Comparison of ENCODE assay signal across 1 cellular context in the genomic region with DNA sequence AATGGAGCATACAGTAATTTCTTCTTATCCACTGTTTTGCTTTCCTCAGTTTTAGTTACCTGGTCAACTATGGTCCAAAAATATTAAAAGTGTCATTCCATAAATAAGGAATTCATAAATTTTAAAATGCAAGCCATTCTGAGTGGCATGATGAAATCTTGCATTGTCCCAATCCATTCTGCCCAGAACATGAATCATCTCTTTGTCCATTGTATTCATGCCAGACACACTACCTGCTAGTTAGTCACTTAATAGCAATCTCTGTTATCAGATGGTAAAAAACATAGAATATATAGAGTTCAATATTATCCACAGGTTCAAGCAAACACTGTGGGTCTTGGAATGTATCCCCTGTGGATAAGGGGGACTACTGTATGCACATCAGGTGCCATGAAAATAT.
TF ChIP-seq lines count a peak whose summit lies in the region.

No MANE protein-coding gene starts in this region.

TF ChIP-seq in GM23338, 12 proteins besides CTCF, POLR2A, EP300 and RAD21 (continued from another document):
- no peak for TF ChIP-seq ETS1 (IDR thresholded peaks at IDR 0.05)
TF ChIP-seq in GM23338: peak in this region for 0.
